ENCODE assay signal across 25 cellular contexts in the genomic region with DNA sequence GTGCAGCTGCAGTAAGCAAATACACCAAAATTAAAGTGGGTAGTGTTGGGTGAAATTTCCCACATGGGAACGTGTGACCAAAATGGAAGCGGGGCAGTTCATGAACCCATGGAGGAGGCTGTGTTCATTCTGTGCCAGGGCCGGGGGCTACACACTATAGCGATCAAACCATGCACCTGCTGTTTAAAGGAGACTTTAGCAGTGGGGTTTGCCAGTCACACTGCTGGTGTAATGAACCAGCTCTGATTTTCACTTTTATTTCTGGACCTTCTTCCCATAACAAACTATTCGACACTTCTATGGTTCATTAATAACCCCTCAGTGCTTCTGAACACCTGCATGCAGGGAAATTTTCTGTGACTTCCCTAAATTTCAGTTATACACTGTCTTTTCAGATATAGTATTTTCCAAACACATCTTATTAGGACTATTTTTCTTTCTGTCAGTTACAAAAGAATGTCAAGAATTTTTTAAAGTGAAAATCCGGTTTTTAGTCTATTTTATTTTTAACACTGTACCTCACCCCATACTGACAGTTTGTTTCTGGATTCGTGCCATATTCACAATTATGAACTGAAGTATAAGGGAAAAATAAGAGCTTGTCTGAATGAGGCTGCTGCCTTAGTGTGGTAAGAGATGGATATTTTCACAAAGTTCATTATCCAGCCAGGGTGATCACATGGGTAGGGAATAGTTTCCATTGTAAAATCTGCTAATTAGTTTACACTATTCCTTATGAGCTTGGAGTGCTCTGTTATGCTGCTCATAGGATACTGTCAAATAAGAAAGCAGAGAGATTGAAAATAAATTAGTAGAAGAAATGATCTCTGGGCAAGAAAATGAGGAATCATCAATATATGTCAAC.
DNase-seq lines count a peak whose midpoint lies in the region; ATAC-seq, FAIRE-seq and TF ChIP-seq lines count a peak whose summit lies in the region.
"Had no signal": no experiment of that assay in that cellular context is flagged by ENCODE, and none has a peak within 500 bp of the region (broad histone marks: within the 10 kb centered on the region; RNA-seq: fewer than 3 reads in every experiment).

No MANE protein-coding gene starts in this region.

- POLR2A ChIA-PET in endothelial cell of umbilical vein (lab: Charles Lee) = no interaction called here

- intact Hi-C loops in endothelial cell of umbilical vein (cut with micrococcal nuclease) = no loop called here

- no peak overlapping the region for H2AFZ ChIP-seq in endothelial cell of umbilical vein (ENCODE audit: low read depth, low read length)

- no peak overlapping the region for H3K9ac ChIP-seq in endothelial cell of umbilical vein (replicated peaks; ENCODE audit: extremely low read depth, insufficient read depth, low read length)

- TF ChIP-seq CTCF in endothelial cell of umbilical vein (IDR thresholded peaks at IDR 0.05; ENCODE audit: extremely low read depth in 1 of 2, insufficient read depth in 1 of 2, low read depth in 1 of 2, low read length in 2 of 2) (no peak), brain microvascular endothelial cell (IDR thresholded peaks at IDR 0.05; ENCODE audit: low read depth, low read length, missing control alignments) (no peak)

- peak; percentile 63 for FAIRE-seq in HTR-8/SVneo (lab: Jason Lieb, UNC)
- FAIRE-seq in endothelial cell of umbilical vein (lab: Jason Lieb, UNC) = no peak

- H3K4me3 ChIP-seq in endothelial cell of umbilical vein (replicated peaks in 1 of 3; ENCODE audit: insufficient read depth in 1 of 3, low read depth in 1 of 3, low read length in 3 of 3) (no peak overlapping the region), brain microvascular endothelial cell (ENCODE audit: low read depth, low read length) (no peak overlapping the region)
- H3K4me3 ChIP-seq: pancreas had no signal

- H3K27me3 ChIP-seq in endothelial cell of umbilical vein (ENCODE audit: control insufficient read depth in 2 of 2, insufficient read depth in 2 of 2, low read length in 2 of 2) = no peaks in the 10 kb centered on the region
- no peaks in the 10 kb centered on the region for H3K27me3 ChIP-seq in brain microvascular endothelial cell (replicated peaks)
- H3K27me3 ChIP-seq: pancreas had no signal

- CTCF ChIA-PET in endothelial cell of umbilical vein (lab: Charles Lee) = interaction anchor here (0.7 to 2.5 kb wide), 11 partner anchors 9 to 204 kb away, joined by 3 to 10 read pairs (median 3); partner anchors contain the start of gene CAVIN2

- H3K9me1 ChIP-seq in endothelial cell of umbilical vein (replicated peaks; ENCODE audit: control insufficient read depth, extremely low read depth, insufficient read depth, low read length) = no peaks in the 10 kb centered on the region

- peaks cover 21% of the 10 kb centered on the region for H3K4me1 ChIP-seq in endothelial cell of umbilical vein (ENCODE audit: control insufficient read depth, extremely low read depth, insufficient read depth, low read length)
- H3K4me1 ChIP-seq: pancreas had no signal

- H3K79me2 ChIP-seq in endothelial cell of umbilical vein (ENCODE audit: control insufficient read depth, insufficient read depth, low read length) = no peaks in the 10 kb centered on the region

- TF ChIP-seq POLR2A in endothelial cell of umbilical vein (IDR thresholded peaks at IDR 0.05; ENCODE audit: low read depth, low read length) = no peak

- ATAC-seq in GM18498 (IDR thresholded peaks at IDR 0.05; ENCODE audit: unreplicated experiment) (peak; percentile 44), HG03469 (IDR thresholded peaks at IDR 0.05; ENCODE audit: unreplicated experiment) (no peak)
- ATAC-seq: left colon; pancreas; stimulated activated memory B cell treated with anti-CD40 and anti-IgM and Interleukin-4, amounts not matched to agents 10 μg/mL and 1 μg/mL and 100 μg/mL, for 72 hours had no signal

- dilution Hi-C loops in endothelial cell of umbilical vein (cut with MboI; ENCODE audit: extremely low pct_ligation_motif_present, low sequenced_read_pairs) = no loop called here

- no peak for DNase-seq in HTR-8/SVneo (ENCODE audit: insufficient read length, low spot score)
- peak; percentile 70 for DNase-seq in NCI-H2171 treated with DMSO at 0.1 percent for 48 hours (lab: John Stamatoyannopoulos, UW)
- peak; percentile 71 for DNase-seq in endothelial cell of umbilical vein (ENCODE audit: low read depth, low spot score)
- no peak for DNase-seq in brain microvascular endothelial cell
- no peak for DNase-seq in stimulated activated CD4-positive, alpha-beta T cell treated with anti-CD3 and anti-CD28 coated beads, Interleukin-2, amount 100 ng/mL, for 48 hours
- DNase-seq in ecto neural progenitor cell (ENCODE audit: low spot score) = no peak
- DNase-seq: activated CD4-positive, alpha-beta T cell treated with anti-CD3 and anti-CD28 coated beads for 48 hours; activated CD8-positive, alpha-beta memory T cell treated with anti-CD3 and anti-CD28 coated beads for 24 hours; activated naive CD4-positive, alpha-beta T cell treated with anti-CD3 and anti-CD28 coated beads, Interleukin-2, amount 50 U/mL, for 16 hours; activated T-cell treated with anti-CD3 and anti-CD28 coated beads for 4 hours; CD8-positive, alpha-beta memory T cell; cerebellar nuclear complex; effector CD4-positive, alpha-beta T cell; GF-D8; H7; hippocampal formation; left colon; NCI-H1930; pancreas; substantia nigra; T-helper 9 cell; WERI-Rb-1 had no signal

- no peaks in the 10 kb centered on the region for H3K36me3 ChIP-seq in endothelial cell of umbilical vein (ENCODE audit: control insufficient read depth in 2 of 2, extremely low read depth in 1 of 2, insufficient read depth in 2 of 2, low read length in 2 of 2)
- no peaks in the 10 kb centered on the region for H3K36me3 ChIP-seq in brain microvascular endothelial cell (replicated peaks)
- H3K36me3 ChIP-seq: pancreas, WERI-Rb-1 had no signal

- in situ Hi-C loops in brain microvascular endothelial cell (cut with HindIII; ENCODE audit: low pct_ligation_motif_present, low sequenced_read_pairs) = no loop called here

- no peaks in the 10 kb centered on the region for H4K20me1 ChIP-seq in endothelial cell of umbilical vein (replicated peaks; ENCODE audit: control insufficient read depth, extremely low read depth, insufficient read depth, low read length)

- H3K4me2 ChIP-seq in endothelial cell of umbilical vein (ENCODE audit: insufficient read depth, low read length) = no peak overlapping the region

- BruUV-seq in endothelial cell of umbilical vein (replicated peaks; lab: Mats Ljungman, UMichigan) = no TSS peak

- H3K9me3 ChIP-seq in endothelial cell of umbilical vein (replicated peaks; ENCODE audit: control insufficient read depth, insufficient read depth, low read length) = no peaks in the 10 kb centered on the region
- H3K9me3 ChIP-seq: pancreas had no signal

- H3K27ac ChIP-seq in endothelial cell of umbilical vein (ENCODE audit: insufficient read depth, low read depth, low read length) (no peak overlapping the region), brain microvascular endothelial cell (no peak overlapping the region)
- H3K27ac ChIP-seq: pancreas, WERI-Rb-1 had no signal

TF ChIP-seq in endothelial cell of umbilical vein, 7 proteins besides CTCF, POLR2A, EP300 and RAD21:
- TF ChIP-seq MAX (IDR thresholded peaks at IDR 0.05; ENCODE audit: insufficient read depth, insufficient read length) (no peak), POLR2AphosphoS5 (IDR thresholded peaks at IDR 0.05; ENCODE audit: insufficient read depth, low read depth, low read length) (no peak), EZH2 (IDR thresholded peaks at IDR 0.05; ENCODE audit: borderline replicate concordance, low read depth, low read length, severe bottlenecking) (no peak), GATA2 (IDR thresholded peaks at IDR 0.05; ENCODE audit: insufficient read depth, insufficient read length, low read depth, low read length) (no peak), MYC (IDR thresholded peaks at IDR 0.05; ENCODE audit: low read depth, low read length) (no peak), FOS (IDR thresholded peaks at IDR 0.05; ENCODE audit: borderline replicate concordance, insufficient read depth, low read length) (no peak), JUN (IDR thresholded peaks at IDR 0.05; ENCODE audit: borderline replicate concordance, insufficient read depth, insufficient read length, low read depth) (no peak)

Comparison
In these comparisons a context has a peak if more than half of its experiments do, and no peak if none do; other contexts are left out.
1. DNase-seq: peak in NCI-H2171 treated with DMSO at 0.1 percent for 48 hours (single experiment) and endothelial cell of umbilical vein (single experiment); none in HTR-8/SVneo (single experiment), brain microvascular endothelial cell (single experiment), stimulated activated CD4-positive, alpha-beta T cell treated with anti-CD3 and anti-CD28 coated beads, Interleukin-2, amount 100 ng/mL, for 48 hours (0 of 2) and ecto neural progenitor cell (single experiment).